1 cellular context compared by ENCODE assay signal in the genomic region with DNA sequence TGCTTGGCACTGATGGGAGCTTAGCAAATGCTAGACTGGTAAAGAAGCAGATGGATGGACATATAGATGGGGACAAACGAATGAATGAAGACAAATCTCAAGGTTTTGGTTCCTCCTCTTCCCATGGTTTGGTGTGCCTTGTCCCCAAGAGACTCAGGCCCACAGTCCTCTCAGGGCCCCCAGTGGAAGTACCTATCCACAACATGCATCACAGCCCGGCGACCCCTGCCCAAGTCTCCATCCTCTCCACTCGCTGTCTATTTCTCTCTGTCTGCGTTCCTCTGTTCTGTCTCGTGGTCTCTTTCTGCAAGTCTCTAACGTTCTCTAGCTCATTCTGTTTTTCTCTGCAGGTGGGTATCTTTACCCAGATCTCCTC.
TF ChIP-seq lines count a peak whose summit lies in the region.

No MANE protein-coding gene starts in this region.

TF ChIP-seq in IMR-90, 13 proteins besides CTCF, POLR2A, EP300 and RAD21 (continued from another document):
- TF ChIP-seq, protein P1, sequence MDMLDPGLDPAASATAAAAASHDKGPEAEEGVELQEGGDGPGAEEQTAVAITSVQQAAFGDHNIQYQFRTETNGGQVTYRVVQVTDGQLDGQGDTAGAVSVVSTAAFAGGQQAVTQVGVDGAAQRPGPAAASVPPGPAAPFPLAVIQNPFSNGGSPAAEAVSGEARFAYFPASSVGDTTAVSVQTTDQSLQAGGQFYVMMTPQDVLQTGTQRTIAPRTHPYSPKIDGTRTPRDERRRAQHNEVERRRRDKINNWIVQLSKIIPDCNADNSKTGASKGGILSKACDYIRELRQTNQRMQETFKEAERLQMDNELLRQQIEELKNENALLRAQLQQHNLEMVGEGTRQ (IDR thresholded peaks at IDR 0.05; ENCODE audit: low read depth, low read length): no peak
- TF ChIP-seq SMC3 (IDR thresholded peaks at IDR 0.05; ENCODE audit: low read depth, low read length) (no peak), MAZ (IDR thresholded peaks at IDR 0.05; ENCODE audit: borderline replicate concordance, low read depth, low read length) (no peak), FOS (IDR thresholded peaks at IDR 0.05; ENCODE audit: low read depth, low read length) (no peak), CEBPB (IDR thresholded peaks at IDR 0.05; ENCODE audit: low read depth, low read length) (no peak)
